ENCODE assay signal across 15 cellular contexts in genomic region chr5:172162348-172162747, GRCh38. TPM values are rescaled to one million over a fixed set of nuclear protein-coding genes. Genes with fewer than 3 reads are reported as not detected.
DNase-seq lines count a peak whose midpoint lies in the region; ATAC-seq, FAIRE-seq and TF ChIP-seq lines count a peak whose summit lies in the region.
"Had no signal": no experiment of that assay in that cellular context is flagged by ENCODE, and none has a peak within 500 bp of the region (broad histone marks: within the 10 kb centered on the region; RNA-seq: fewer than 3 reads in every experiment).

No MANE protein-coding gene starts in this region.

- H3K9me3 Mint-ChIP-seq in H9 = no peaks in the 10 kb centered on the region; a peak in 1 of 5 replicates

- H3K4me3 ChIP-seq in BLaER1 treated with 17β-estradiol and CSF1 and Interleukin-3, amounts not matched to agents 10 nM and 100 nM = no peak overlapping the region
- no peak overlapping the region for H3K4me3 ChIP-seq in adrenal gland
- no peak overlapping the region for H3K4me3 ChIP-seq in lower lobe of right lung
- no peak overlapping the region for H3K4me3 ChIP-seq in WERI-Rb-1 (ENCODE audit: low read depth, low read length)
- H3K4me3 ChIP-seq: colonic mucosa had no signal

- H4K20me1 ChIP-seq in BLaER1 treated with 17β-estradiol and CSF1 and Interleukin-3, amounts not matched to agents 10 nM and 100 nM = peaks cover 53 to 100% (median 94%) of the 10 kb centered on the region in 11 experiments
- H4K20me1 ChIP-seq in H9 (ENCODE audit: control insufficient read depth, insufficient read depth, insufficient read length) = no peaks in the 10 kb centered on the region

- no peak overlapping the region for H2BK120ac ChIP-seq in H9 (ENCODE audit: low read depth, low read length, poor library complexity, severe bottlenecking)

- TF ChIP-seq POLR2A in adrenal gland (IDR thresholded peaks at IDR 0.05) = no peak

- H3K36me3 ChIP-seq in BLaER1 treated with 17β-estradiol and CSF1 and Interleukin-3, amounts not matched to agents 10 nM and 100 nM = peaks cover 32 to 83% (median 48%) of the 10 kb centered on the region in 11 experiments
- H3K36me3 ChIP-seq in adrenal gland (replicated peaks in 1 of 2) = no peaks in the 10 kb centered on the region
- peaks cover 3% of the 10 kb centered on the region for H3K36me3 ChIP-seq in lower lobe of right lung
- H3K36me3 ChIP-seq in WERI-Rb-1 = no peaks in the 10 kb centered on the region
- H3K36me3 ChIP-seq: colonic mucosa had no signal

- peak overlapping the region in 6 of 11 experiments; percentile 2 to 38 (median 5); a peak in 4 of 22 replicates for H3K27ac ChIP-seq in BLaER1 treated with 17β-estradiol and CSF1 and Interleukin-3, amounts not matched to agents 10 nM and 100 nM
- H3K27ac ChIP-seq in H9 (ENCODE audit: insufficient read length, low read depth, low read length) (no peak overlapping the region), adrenal gland (peak overlapping the region in 3 of 5 donors; percentile 77 to 93 (median 85)), lower lobe of right lung (peak overlapping the region; percentile 18), WERI-Rb-1 (no peak overlapping the region)
- H3K27ac ChIP-seq: colonic mucosa had no signal

- H3K4me3 Mint-ChIP-seq in H9 = no peak overlapping the region

- H3K56ac ChIP-seq in H9 (ENCODE audit: insufficient read length, low read depth, low read length) = no peak overlapping the region

- H2BK15ac ChIP-seq in H9 (ENCODE audit: low read depth, low read length) = no peak overlapping the region

- H3K27ac Mint-ChIP-seq in H9 = peak overlapping the region in 1 of 3 experiments; percentile 31; a peak in 1 of 7 replicates

- H3K9ac ChIP-seq in BLaER1 treated with 17β-estradiol and CSF1 and Interleukin-3, amounts not matched to agents 10 nM and 100 nM = peak overlapping the region in 3 of 11 experiments; percentile 11 to 53 (median 45); a peak in 2 of 22 replicates
- no peak overlapping the region for H3K9ac ChIP-seq in H9 (ENCODE audit: extremely low read depth, insufficient read length, low read length)

- H2BK12ac ChIP-seq in H9 (ENCODE audit: insufficient read length, low read depth, low read length) = no peak overlapping the region

- intact Hi-C loops in adrenal gland (cut with DNase I) (no loop called here), lower lobe of right lung (cut with DNase I) (no loop called here)

- H3K18ac ChIP-seq in H9 (ENCODE audit: insufficient read length, low read depth, low read length) = no peak overlapping the region

- no peak overlapping the region for H4K91ac ChIP-seq in H9 (ENCODE audit: insufficient read length, low read depth, low read length)

- peaks cover 0 to 8% of the 10 kb centered on the region in 2 experiments; a peak in 2 of 4 replicates for H3K4me1 Mint-ChIP-seq in H9

- H3K4me2 ChIP-seq in BLaER1 treated with 17β-estradiol and CSF1 and Interleukin-3, amounts not matched to agents 10 nM and 100 nM = peak overlapping the region in 6 of 11 experiments; percentile 14 to 79 (median 54); a peak in 11 of 22 replicates
- H3K4me2 ChIP-seq in H9 (ENCODE audit: insufficient read depth, insufficient read length, low read length) = no peak overlapping the region

- no peaks in the 10 kb centered on the region for H3K27me3 ChIP-seq in BLaER1 treated with 17β-estradiol and CSF1 and Interleukin-3, amounts not matched to agents 10 nM and 100 nM
- no peaks in the 10 kb centered on the region for H3K27me3 ChIP-seq in H9 (ENCODE audit: insufficient read depth, low read length)
- H3K27me3 ChIP-seq in adrenal gland = no peaks in the 10 kb centered on the region
- no peaks in the 10 kb centered on the region for H3K27me3 ChIP-seq in lower lobe of right lung (ENCODE audit: low read depth)
- no peaks in the 10 kb centered on the region for H3K27me3 ChIP-seq in WERI-Rb-1 (ENCODE audit: insufficient read depth, low read depth, severe bottlenecking)
- H3K27me3 ChIP-seq: colonic mucosa had no signal

- peaks cover 84 to 100% (median 94%) of the 10 kb centered on the region in 10 experiments for H3K4me1 ChIP-seq in BLaER1 treated with 17β-estradiol and CSF1 and Interleukin-3, amounts not matched to agents 10 nM and 100 nM
- H3K4me1 ChIP-seq in H9 (ENCODE audit: insufficient read depth, low read length) = no peaks in the 10 kb centered on the region
- H3K4me1 ChIP-seq in adrenal gland (replicated peaks in 1 of 2) = peaks cover 21 to 43% of the 10 kb centered on the region in 2 donors
- peaks cover 42% of the 10 kb centered on the region for H3K4me1 ChIP-seq in lower lobe of right lung
- H3K4me1 ChIP-seq: colonic mucosa had no signal

- H2BK20ac ChIP-seq in H9 (ENCODE audit: low read depth, low read length, poor library complexity, severe bottlenecking) = no peak overlapping the region

- H3K79me2 ChIP-seq in H9 (ENCODE audit: insufficient read depth, low read length) = no peaks in the 10 kb centered on the region

- H2BK5ac ChIP-seq in H9 (ENCODE audit: insufficient read length, low read length) = no peak overlapping the region

- H4K8ac ChIP-seq in H9 (replicated peaks; ENCODE audit: insufficient read length, low read depth, low read length) = no peak overlapping the region

- H3K36me3 Mint-ChIP-seq in H9 (ENCODE audit: insufficient read depth in 1 of 3, low read depth in 3 of 3) = no peaks in the 10 kb centered on the region; a peak in 1 of 7 replicates

- no peak for ATAC-seq in lower lobe of right lung

- H3K79me1 ChIP-seq in H9 (ENCODE audit: insufficient read depth, low read depth, low read length, poor library complexity, severe bottlenecking) = peaks cover 2% of the 10 kb centered on the region

- no peak overlapping the region for H2AFZ ChIP-seq in H9 (ENCODE audit: low read length)

- H3K23ac ChIP-seq in H9 (ENCODE audit: insufficient read length, low read depth, low read length) = no peak overlapping the region

- DNase-seq in H9 (no peak), adrenal gland (no peak), lower lobe of right lung (no peak), frontal cortex (ENCODE audit: low spot score in 2 of 2) (no peak), WERI-Rb-1 (no peak)
- DNase-seq in stimulated activated CD4-positive, alpha-beta T cell treated with anti-CD3 and anti-CD28 coated beads, Interleukin-4, amount 100 ng/mL, for 4 hours = no peak
- DNase-seq: colonic mucosa, hypothalamus, NCI-H446 treated with DMSO at 0.1 percent for 48 hours, SHP77, small intestine had no signal

- 0 out of 22 replicates have a peak, but pooled peaks cover 0 to 7% (median 0%) of the 10 kb centered on the region in 11 experiments for H3K9me3 ChIP-seq in BLaER1 treated with 17β-estradiol and CSF1 and Interleukin-3, amounts not matched to agents 10 nM and 100 nM (replicated peaks in 1 of 11)
- H3K9me3 ChIP-seq in H9 (ENCODE audit: control insufficient read depth, low read depth, low read length) (no peaks in the 10 kb centered on the region), adrenal gland (replicated peaks in 1 of 3) (no peaks in the 10 kb centered on the region), lower lobe of right lung (no peaks in the 10 kb centered on the region), WERI-Rb-1 (ENCODE audit: severe bottlenecking) (no peaks in the 10 kb centered on the region)
- H3K9me3 ChIP-seq: colonic mucosa had no signal

- no peaks in the 10 kb centered on the region for H3K23me2 ChIP-seq in H9 (ENCODE audit: insufficient read length, low read depth, low read length, poor library complexity, severe bottlenecking)

- H3K4ac ChIP-seq in H9 (ENCODE audit: low read depth, low read length) = no peak overlapping the region

- no CpG with 5 or more reads among the region's 1 CpG for WGBS in H9 (ENCODE audit: extremely low coverage, insufficient read length, low lambda C conversion rate)
- WGBS in adrenal gland, 4 donors = 76 to 89% (median 82%) methylated on average over 1 of the region's 1 CpG

- TF ChIP-seq CTCF in H9 (conservative IDR thresholded peaks at IDR 0.05) (peak; percentile 19; the same call in 1 of the 3 replicates), adrenal gland (IDR thresholded peaks at IDR 0.05) (peak in 1 of 6 experiments; percentile 20), lower lobe of right lung (IDR thresholded peaks at IDR 0.05) (no peak), WERI-Rb-1 (IDR thresholded peaks at IDR 0.05; ENCODE audit: low read depth, low read length) (no peak)

- H3K14ac ChIP-seq in H9 (ENCODE audit: insufficient read depth, low read length) = no peak overlapping the region; the same call in 1 of the 2 replicates

- H2AK5ac ChIP-seq in H9 (ENCODE audit: insufficient read length, low read length) = no peak overlapping the region

- no peak for FAIRE-seq in frontal cortex (lab: Jason Lieb, UNC)
- FAIRE-seq: G401.6, small intestine had no signal

- no peak overlapping the region for H4K5ac ChIP-seq in H9 (ENCODE audit: insufficient read length, low read depth, low read length)

- no peak overlapping the region for H3T11ph ChIP-seq in H9 (ENCODE audit: low read length)

- H3K27me3 Mint-ChIP-seq in H9 (ENCODE audit: low read depth) = no peaks in the 10 kb centered on the region

RNA-seq across cellular contexts. Expression of gene STK10, which starts 25.7 kb away (rescaled TPM):
- total RNA-seq in H9 (2021) (14.6 and 16.3 TPM in 2 replicates), adrenal gland (10 to 100 TPM in 7 of 8 donors, 1 to 10 TPM in 1; 6.6 to 39.1 (median 24.8) TPM), lower lobe of right lung (72.5 TPM), frontal cortex (4.5 TPM)
- polyA plus RNA-seq in adrenal gland = 10 to 100 TPM in 2 of 3 donors, 1 to 10 TPM in 1; 5.5 to 17.1 (median 12.9) TPM

RNA-seq across cellular contexts. Expression of gene EFCAB9, which starts 31.6 kb away (rescaled TPM):
- total RNA-seq in H9 (2021) (not detected in 2 replicates), adrenal gland (not detected), lower lobe of right lung (not detected), frontal cortex (not detected)
- not detected for polyA plus RNA-seq in adrenal gland
- total RNA-seq: colonic mucosa, LHCN-M2, mucosa of gallbladder had no signal
- polyA plus RNA-seq: small intestine had no signal

Comparison
In these comparisons a context has a peak if more than half of its experiments do, and no peak if none do; other contexts are left out.
1. H3K27ac ChIP-seq: peak in BLaER1 treated with 17β-estradiol and CSF1 and Interleukin-3, amounts not matched to agents 10 nM and 100 nM (6 of 11), adrenal gland (3 of 5) and lower lobe of right lung (single experiment); none in H9 (single experiment) and WERI-Rb-1 (single experiment).